ENCODE assay signal across 24 cellular contexts in genomic region chr12:55875704-55876103, GRCh38. TPM values are rescaled to one million over a fixed set of nuclear protein-coding genes. Genes with fewer than 3 reads are reported as not detected.
DNase-seq lines count a peak whose midpoint lies in the region; FAIRE-seq and TF ChIP-seq lines count a peak whose summit lies in the region.
"Had no signal": no experiment of that assay in that cellular context is flagged by ENCODE, and none has a peak within 500 bp of the region (broad histone marks: within the 10 kb centered on the region; RNA-seq: fewer than 3 reads in every experiment).

No MANE protein-coding gene starts in this region.

- no peak overlapping the region for H3K23ac ChIP-seq in H9 (ENCODE audit: insufficient read length, low read depth, low read length)
- H3K23ac ChIP-seq in H1 (ENCODE audit: insufficient read length): no peak overlapping the region
- H3K23ac ChIP-seq in neuronal stem cell (ENCODE audit: low read depth, low read length, poor library complexity): no peak overlapping the region

- H3K27me3 Mint-ChIP-seq in H9 (ENCODE audit: low read depth): no peaks in the 10 kb centered on the region; the same call in 1 of the 2 replicates

- TF ChIP-seq POLR2A in H1 (IDR thresholded peaks at IDR 0.05; ENCODE audit: control extremely low read depth in 1 of 2, low read depth in 2 of 2, low read length in 2 of 2) (no peak), thyroid gland (IDR thresholded peaks at IDR 0.05) (no peak), lower leg skin (IDR thresholded peaks at IDR 0.05) (no peak), transverse colon (IDR thresholded peaks at IDR 0.05) (no peak)

- H2BK12ac ChIP-seq in H9 (ENCODE audit: insufficient read length, low read depth, low read length): no peak overlapping the region
- no peak overlapping the region for H2BK12ac ChIP-seq in H1 (ENCODE audit: low read depth, low read length)
- H2BK12ac ChIP-seq in neuronal stem cell (ENCODE audit: low read length): no peak overlapping the region

- H2AK5ac ChIP-seq in H9 (ENCODE audit: insufficient read length, low read length) (no peak overlapping the region), H1 (ENCODE audit: low read depth, low read length) (no peak overlapping the region), neuronal stem cell (ENCODE audit: low read depth, low read length) (no peak overlapping the region)

- H4K20me1 ChIP-seq in H9 (ENCODE audit: control insufficient read depth, insufficient read depth, insufficient read length): no peaks in the 10 kb centered on the region
- no peaks in the 10 kb centered on the region for H4K20me1 ChIP-seq in H1 (replicated peaks in 1 of 2; ENCODE audit: control insufficient read depth in 1 of 2, insufficient read depth in 2 of 2, low read length in 2 of 2)

- H3K23me2 ChIP-seq in H9 (ENCODE audit: insufficient read length, low read depth, low read length, poor library complexity, severe bottlenecking) (no peaks in the 10 kb centered on the region), H1 (ENCODE audit: low read depth, low read length) (no peaks in the 10 kb centered on the region)

- H3K36me3 ChIP-seq in H1 (ENCODE audit: control insufficient read depth in 2 of 4, insufficient read depth in 4 of 4, low read length in 3 of 4) (no peaks in the 10 kb centered on the region), neuronal stem cell (replicated peaks in 1 of 2; ENCODE audit: control insufficient read depth in 2 of 2, insufficient read depth in 2 of 2, low read length in 2 of 2) (no peaks in the 10 kb centered on the region), thyroid gland (no peaks in the 10 kb centered on the region), transverse colon (no peaks in the 10 kb centered on the region)

- H2BK15ac ChIP-seq in H9 (ENCODE audit: low read depth, low read length): no peak overlapping the region
- H2BK15ac ChIP-seq in H1 (ENCODE audit: low read length): no peak overlapping the region
- H2BK15ac ChIP-seq in neuronal stem cell (ENCODE audit: low read length): no peak overlapping the region

- WGBS in H9 (ENCODE audit: extremely low coverage, insufficient read length, low lambda C conversion rate): no CpG with 5 or more reads among the region's 4 CpGs
- 71% methylated on average over 4 of the region's 4 CpGs; no CpG with 5 or more reads in 1 of the 2 experiments for WGBS in H1 (ENCODE audit: extremely low coverage in 1 of 2, insufficient coverage in 1 of 2, insufficient read length in 1 of 2, insufficient replicate concordance in 2 of 2, low coverage in 1 of 2, low lambda C conversion rate in 2 of 2, missing lambda C conversion rate in 1 of 2), 2 experiments
- no CpG with 5 or more reads among the region's 4 CpGs for WGBS in neuronal stem cell (ENCODE audit: extremely low coverage in 2 of 2, insufficient read length in 2 of 2, insufficient replicate concordance in 1 of 2), 2 donors
- 87 to 93% methylated on average over 4 of the region's 4 CpGs for WGBS in thyroid gland, 2 donors
- 66 to 74% methylated on average over 4 of the region's 4 CpGs for WGBS in lower leg skin, 2 donors
- 80 to 90% methylated on average over 4 of the region's 4 CpGs for WGBS in transverse colon (ENCODE audit: low coverage in 1 of 2), 2 donors

- no peak overlapping the region for H3T11ph ChIP-seq in H9 (ENCODE audit: low read length)

- CTCF ChIA-PET in H1 (lab: Charles Lee; ENCODE audit: partially characterized antibody): interaction anchor here (0.6 to 1.1 kb wide), 3 partner anchors 13 to 60 kb away, joined by 3 to 5 read pairs (median 3); no protein-coding TSS in a partner anchor

- no peak overlapping the region for H4K91ac ChIP-seq in H9 (ENCODE audit: insufficient read length, low read depth, low read length)
- H4K91ac ChIP-seq in H1 (replicated peaks; ENCODE audit: insufficient read length, low read length): no peak overlapping the region
- no peak overlapping the region for H4K91ac ChIP-seq in neuronal stem cell (ENCODE audit: low read depth, low read length, poor library complexity)

- H3K79me2 ChIP-seq in H9 (ENCODE audit: insufficient read depth, low read length) (no peaks in the 10 kb centered on the region), H1 (ENCODE audit: control insufficient read depth in 1 of 2, insufficient read depth in 2 of 2, low read length in 2 of 2) (no peaks in the 10 kb centered on the region)

- TF ChIP-seq RAD21 in H1 (IDR thresholded peaks at IDR 0.05 in 1 of 2, conservative IDR thresholded peaks at IDR 0.05 in 1 of 2; ENCODE audit: low read depth in 2 of 2, low read length in 2 of 2): no peak

- no peak overlapping the region for H3K4me3 Mint-ChIP-seq in H9

- H3K27ac Mint-ChIP-seq in H9: peak overlapping the region in 1 of 3 experiments; percentile 5; a peak in 3 of 7 replicates

- FAIRE-seq in H1 (lab: Jason Lieb, UNC): no peak
- FAIRE-seq: GM12892 had no signal

- H3K27ac ChIP-seq in H9 (ENCODE audit: insufficient read length, low read depth, low read length) (no peak overlapping the region), H1 (ENCODE audit: low read depth, low read length) (no peak overlapping the region), neuronal stem cell (replicated peaks; ENCODE audit: low read length) (no peak overlapping the region), thyroid gland (peak overlapping the region; percentile 44 to 83 (median 76)), transverse colon (no peak overlapping the region)
- H3K27ac ChIP-seq: KMS-11, PC-9 had no signal

- no peak overlapping the region for H2BK20ac ChIP-seq in H9 (ENCODE audit: low read depth, low read length, poor library complexity, severe bottlenecking)
- no peak overlapping the region for H2BK20ac ChIP-seq in H1 (ENCODE audit: low read length)

- H3K4me1 ChIP-seq in H9 (ENCODE audit: insufficient read depth, low read length) (peaks cover 2% of the 10 kb centered on the region; the same call in 1 of the 2 replicates), H1 (replicated peaks in 1 of 4; ENCODE audit: control insufficient read depth in 3 of 4, insufficient read depth in 4 of 4, low read length in 3 of 4) (peaks cover 0 to 4% (median 3%) of the 10 kb centered on the region in 4 experiments; a peak in 4 of 7 replicates), neuronal stem cell (ENCODE audit: control insufficient read depth in 2 of 2, insufficient read depth in 1 of 2, low read depth in 1 of 2, low read length in 2 of 2) (peaks cover 2 to 3% of the 10 kb centered on the region in 2 donors), thyroid gland (peaks cover 21 to 23% of the 10 kb centered on the region in 2 donors), transverse colon (no peaks in the 10 kb centered on the region)

- peaks cover 18 to 23% of the 10 kb centered on the region in 2 experiments for H3K4me1 Mint-ChIP-seq in H9

- H3K4me3 ChIP-seq in H1 (ENCODE audit: extremely low read depth in 1 of 4, insufficient read depth in 2 of 4, low read depth in 3 of 4, low read length in 4 of 4): no peak overlapping the region
- no peak overlapping the region for H3K4me3 ChIP-seq in neuronal stem cell (ENCODE audit: low read length in 2 of 2)
- no peak overlapping the region for H3K4me3 ChIP-seq in thyroid gland (replicated peaks in 1 of 3)
- no peak overlapping the region for H3K4me3 ChIP-seq in lower leg skin (ENCODE audit: low read depth, poor library complexity, severe bottlenecking)
- no peak overlapping the region for H3K4me3 ChIP-seq in transverse colon
- H3K4me3 ChIP-seq: PC-9 had no signal

- H3K9ac ChIP-seq in H9 (ENCODE audit: extremely low read depth, insufficient read length, low read length): no peak overlapping the region
- H3K9ac ChIP-seq in H1 (replicated peaks in 1 of 4; ENCODE audit: extremely low read depth in 1 of 4, low read depth in 3 of 4, low read length in 3 of 4): no peak overlapping the region
- H3K9ac ChIP-seq in neuronal stem cell (ENCODE audit: low read depth, low read length, poor library complexity): no peak overlapping the region
- H3K9ac ChIP-seq: KMS-11 had no signal

- H3K4ac ChIP-seq in H9 (ENCODE audit: low read depth, low read length): no peak overlapping the region
- H3K4ac ChIP-seq in H1 (replicated peaks; ENCODE audit: insufficient read length, low read depth, low read length): no peak overlapping the region
- no peak overlapping the region for H3K4ac ChIP-seq in neuronal stem cell (ENCODE audit: low read length)

- intact Hi-C loops in thyroid gland (cut with DNase I): no loop called here
- intact Hi-C loops in lower leg skin (cut with DNase I; ENCODE audit: low total_unique reads): no loop called here
- intact Hi-C loops in transverse colon (cut with DNase I; ENCODE audit: low total_unique reads): no loop called here

- no peak overlapping the region for H2BK5ac ChIP-seq in H9 (ENCODE audit: insufficient read length, low read length)
- H2BK5ac ChIP-seq in H1 (ENCODE audit: low read depth, low read length): no peak overlapping the region
- H2BK5ac ChIP-seq in neuronal stem cell (ENCODE audit: low read length): no peak overlapping the region

- H3K18ac ChIP-seq in H9 (ENCODE audit: insufficient read length, low read depth, low read length) (no peak overlapping the region), H1 (ENCODE audit: extremely low read depth, low read length) (no peak overlapping the region), neuronal stem cell (ENCODE audit: low read length) (no peak overlapping the region)

- POLR2A ChIA-PET in H1 (lab: Charles Lee; ENCODE audit: partially characterized antibody): no interaction called here

- H3K4me2 ChIP-seq in H9 (ENCODE audit: insufficient read depth, insufficient read length, low read length) (no peak overlapping the region), H1 (ENCODE audit: insufficient read depth in 1 of 2, low read depth in 2 of 2, low read length in 2 of 2) (no peak overlapping the region), neuronal stem cell (ENCODE audit: insufficient read depth, low read length, poor library complexity, severe bottlenecking) (no peak overlapping the region)
- H3K4me2 ChIP-seq: KMS-11, PC-9 had no signal

- H2BK120ac ChIP-seq in H9 (ENCODE audit: low read depth, low read length, poor library complexity, severe bottlenecking) (no peak overlapping the region), H1 (replicated peaks; ENCODE audit: low read depth, low read length) (no peak overlapping the region), neuronal stem cell (ENCODE audit: low read depth, low read length) (no peak overlapping the region)

- H3K36me3 Mint-ChIP-seq in H9 (ENCODE audit: insufficient read depth in 1 of 3, low read depth in 3 of 3): peaks cover 0 to 14% (median 9%) of the 10 kb centered on the region in 3 experiments; a peak in 5 of 7 replicates

- H2AFZ ChIP-seq in H9 (ENCODE audit: low read length) (peak overlapping the region; percentile 17), H1 (ENCODE audit: low read length) (peak overlapping the region; percentile 91; the same call in 1 of the 2 replicates), neuronal stem cell (ENCODE audit: low read length) (peak overlapping the region; percentile 56)
- H2AFZ ChIP-seq: PC-9 had no signal

- in situ Hi-C loops in transverse colon (cut with MboI; ENCODE audit: low pct_ligation_motif_present in 1 of 4, low pct_unique_long_range_greater_than_20kb in 1 of 4, low sequenced_read_pairs in 3 of 4): no loop called here

- DNase-seq in H9 (no peak), H1 (ENCODE audit: low read depth in 1 of 2, low spot score in 2 of 2) (no peak), neuronal stem cell (ENCODE audit: low spot score) (no peak), thyroid gland (no peak), LoVo (ENCODE audit: low spot score) (no peak), lower leg skin (ENCODE audit: low spot score in 2 of 2) (no peak), transverse colon (no peak)
- DNase-seq: Calu3, DMS79 treated with DMSO at 0.1 percent for 48 hours, H7, IMR-90, NCI-H1048, NCI-H1417, NCI-H1694, NCI-H2029 treated with DMSO at 0.1 percent for 48 hours, NCI-H446 treated with DMSO at 0.1 percent for 48 hours, NCI-H526, NCI-H82, PC-9, RPMI8226, SHP77 had no signal

- H3K27me3 ChIP-seq in H9 (ENCODE audit: insufficient read depth, low read length) (no peaks in the 10 kb centered on the region), H1 (replicated peaks in 1 of 4; ENCODE audit: control insufficient read depth in 3 of 4, extremely low read depth in 1 of 4, insufficient read depth in 3 of 4, low read length in 3 of 4) (no peaks in the 10 kb centered on the region), neuronal stem cell (ENCODE audit: control insufficient read depth in 3 of 3, insufficient read depth in 3 of 3, low read depth in 1 of 3, low read length in 3 of 3) (no peaks in the 10 kb centered on the region), thyroid gland (no peaks in the 10 kb centered on the region), transverse colon (no peaks in the 10 kb centered on the region)

- H4K5ac ChIP-seq in H9 (ENCODE audit: insufficient read length, low read depth, low read length) (no peak overlapping the region), H1 (ENCODE audit: insufficient read length, low read depth, low read length) (no peak overlapping the region)

- no peaks in the 10 kb centered on the region for H3K79me1 ChIP-seq in H9 (ENCODE audit: insufficient read depth, low read depth, low read length, poor library complexity, severe bottlenecking)
- H3K79me1 ChIP-seq in H1 (ENCODE audit: low read depth, low read length): no peaks in the 10 kb centered on the region
- H3K79me1 ChIP-seq in neuronal stem cell (ENCODE audit: low read depth, low read length): no peaks in the 10 kb centered on the region

- H3K9me3 ChIP-seq in H9 (ENCODE audit: control insufficient read depth, low read depth, low read length) (no peaks in the 10 kb centered on the region), H1 (ENCODE audit: insufficient read depth in 2 of 2, low read depth in 1 of 2, low read length in 1 of 2) (no peaks in the 10 kb centered on the region; a peak in 1 of 4 replicates), neuronal stem cell (replicated peaks in 1 of 2; ENCODE audit: control insufficient read depth in 2 of 2, insufficient read depth in 1 of 2, low read depth in 1 of 2, low read length in 2 of 2) (peaks cover 0 to 5% of the 10 kb centered on the region in 2 donors), thyroid gland (no peaks in the 10 kb centered on the region), transverse colon (peaks cover 3 to 6% of the 10 kb centered on the region in 2 donors)

- no peak overlapping the region for H3K56ac ChIP-seq in H9 (ENCODE audit: insufficient read length, low read depth, low read length)
- no peak overlapping the region for H3K56ac ChIP-seq in H1 (replicated peaks; ENCODE audit: insufficient read length, low read depth, low read length)

- H4K8ac ChIP-seq in H9 (replicated peaks; ENCODE audit: insufficient read length, low read depth, low read length) (no peak overlapping the region), H1 (ENCODE audit: extremely low read depth, insufficient read depth, low read length) (no peak overlapping the region), neuronal stem cell (ENCODE audit: low read depth, low read length) (no peak overlapping the region)

- TF ChIP-seq EP300 in H1 (IDR thresholded peaks at IDR 0.05; ENCODE audit: borderline replicate concordance in 1 of 2, low read depth in 2 of 2, low read length in 2 of 2): no peak
- TF ChIP-seq EP300 in transverse colon (IDR thresholded peaks at IDR 0.05; ENCODE audit: low read depth): no peak

- no peak overlapping the region for H3K14ac ChIP-seq in H9 (ENCODE audit: insufficient read depth, low read length)
- no peak overlapping the region for H3K14ac ChIP-seq in H1 (ENCODE audit: insufficient read length)
- no peak overlapping the region for H3K14ac ChIP-seq in neuronal stem cell (ENCODE audit: low read length)

- peaks cover 14% of the 10 kb centered on the region in 2 experiments for H3K9me3 Mint-ChIP-seq in H9

- no peak for TF ChIP-seq CTCF in H9 (conservative IDR thresholded peaks at IDR 0.05)
- no peak for TF ChIP-seq CTCF in H1 (IDR thresholded peaks at IDR 0.05; ENCODE audit: control extremely low read depth in 1 of 3, insufficient read depth in 1 of 3, low read depth in 1 of 3, low read length in 3 of 3)
- no peak for TF ChIP-seq CTCF in thyroid gland (IDR thresholded peaks at IDR 0.05)
- no peak for TF ChIP-seq CTCF in lower leg skin (IDR thresholded peaks at IDR 0.05)
- TF ChIP-seq CTCF in transverse colon (IDR thresholded peaks at IDR 0.05): no peak

RNA-seq across cellular contexts. Expression of gene MMP19, which starts 33.0 kb away (rescaled TPM):
- total RNA-seq in H9 (2021): 1.7 and 2.4 TPM in 2 replicates
- 2.6 and 2.7 TPM in 2 replicates for total RNA-seq in H1 (2021; fragmentation: NEBNext Ultra II Directional; extraction: Animal tissue kit (Norgen Biotek cat#: 25700))
- polyA plus RNA-seq in H1 (2011; rRNA removed): 2.8 and 3.3 TPM in 2 replicates
- polyA plus RNA-seq in H1 (2011; cell fraction: cytosol; rRNA removed): 3.1 TPM
- 7.1 TPM for polyA plus RNA-seq in H1 (2011; cell fraction: nucleus; rRNA removed)
- 2.7 to 3.2 TPM (median 2.9 TPM) in 4 replicates for polyA plus RNA-seq in H1 (2012, experiment 1 of 2)
- polyA plus RNA-seq in H1 (2012, experiment 2 of 2): 2.0 TPM
- polyA plus RNA-seq in H1 (2013, experiment 1 of 2): 2.3 TPM
- polyA plus RNA-seq in H1 (2013, experiment 2 of 2): 2.1 TPM
- 1.5 and 1.6 TPM in 2 replicates for polyA minus RNA-seq in H1 (2011; rRNA and poly(A)+ RNA removed)
- polyA minus RNA-seq in H1 (2011; cell fraction: cytosol; rRNA and poly(A)+ RNA removed): 2.5 TPM
- polyA minus RNA-seq in H1 (2011; cell fraction: nucleus; rRNA and poly(A)+ RNA removed): 3.5 TPM
- polyA plus RNA-seq in neuronal stem cell (2013, experiment 1 of 2): 0.24 TPM
- 0.21 TPM for polyA plus RNA-seq in neuronal stem cell (2013, experiment 2 of 2)
- total RNA-seq in thyroid gland: 1 to 10 TPM; 2.3 to 4.2 (median 3.4) TPM
- 1 to 10 TPM; 3.4 to 9.0 (median 5.1) TPM for total RNA-seq in lower leg skin
- total RNA-seq in transverse colon: 10 to 100 TPM in 2 of 4 donors, 1 to 10 TPM in 2; 5.2 to 29.2 (median 14.8) TPM
- total RNA-seq: Calu3, SK-MEL-5 had no signal

RNA-seq across cellular contexts. Expression of gene DNAJC14, which starts 46.3 kb away (rescaled TPM):
- 33.7 and 37.1 TPM in 2 replicates for total RNA-seq in H9 (2021)
- 32.3 and 34.3 TPM in 2 replicates for total RNA-seq in H1 (2021; fragmentation: NEBNext Ultra II Directional; extraction: Animal tissue kit (Norgen Biotek cat#: 25700))
- polyA plus RNA-seq in H1 (2011; rRNA removed): 14.7 and 18.5 TPM in 2 replicates
- polyA plus RNA-seq in H1 (2011; cell fraction: cytosol; rRNA removed): 13.0 TPM
- 11.6 TPM for polyA plus RNA-seq in H1 (2011; cell fraction: nucleus; rRNA removed)
- polyA plus RNA-seq in H1 (2012, experiment 1 of 2): 25.1 to 28.7 TPM (median 26.4 TPM) in 4 replicates
- polyA plus RNA-seq in H1 (2012, experiment 2 of 2): 14.0 TPM
- 18.1 TPM for polyA plus RNA-seq in H1 (2013, experiment 1 of 2)
- polyA plus RNA-seq in H1 (2013, experiment 2 of 2): 22.4 TPM
- polyA minus RNA-seq in H1 (2011; rRNA and poly(A)+ RNA removed): 9.6 and 13.2 TPM in 2 replicates
- polyA minus RNA-seq in H1 (2011; cell fraction: cytosol; rRNA and poly(A)+ RNA removed): 7.6 TPM
- 9.3 TPM for polyA minus RNA-seq in H1 (2011; cell fraction: nucleus; rRNA and poly(A)+ RNA removed)
- 16.5 TPM for polyA plus RNA-seq in neuronal stem cell (2013, experiment 1 of 2)
- polyA plus RNA-seq in neuronal stem cell (2013, experiment 2 of 2): 16.1 TPM
- 10 to 100 TPM; 39.6 to 49.0 (median 45.1) TPM for total RNA-seq in thyroid gland
- total RNA-seq in lower leg skin: 10 to 100 TPM; 25.8 to 39.3 (median 36.1) TPM
- 10 to 100 TPM; 10.3 to 35.4 (median 24.1) TPM for total RNA-seq in transverse colon

RNA-seq across cellular contexts. Expression of gene PYM1, which starts 52.0 kb away (rescaled TPM):
- total RNA-seq in H9 (2021) (58.1 and 58.9 TPM in 2 replicates), thyroid gland (10 to 100 TPM; 28.6 to 48.2 (median 43.7) TPM), lower leg skin (10 to 100 TPM; 46.8 to 63.7 (median 49.1) TPM), transverse colon (10 to 100 TPM; 35.2 to 56.4 (median 47.8) TPM)
- total RNA-seq in H1 (2021; fragmentation: NEBNext Ultra II Directional; extraction: Animal tissue kit (Norgen Biotek cat#: 25700)): 58.5 and 58.9 TPM in 2 replicates
- 37.3 and 38.7 TPM in 2 replicates for polyA plus RNA-seq in H1 (2011; rRNA removed)
- polyA plus RNA-seq in H1 (2011; cell fraction: cytosol; rRNA removed): 63.4 TPM
- polyA plus RNA-seq in H1 (2011; cell fraction: nucleus; rRNA removed): 35.1 TPM
- 51.5 to 60.0 TPM (median 58.2 TPM) in 4 replicates for polyA plus RNA-seq in H1 (2012, experiment 1 of 2)
- polyA plus RNA-seq in H1 (2012, experiment 2 of 2): 66.9 TPM
- 47.7 TPM for polyA plus RNA-seq in H1 (2013, experiment 1 of 2)
- polyA plus RNA-seq in H1 (2013, experiment 2 of 2): 46.9 TPM
- polyA minus RNA-seq in H1 (2011; rRNA and poly(A)+ RNA removed): 19.9 and 24.5 TPM in 2 replicates
- polyA minus RNA-seq in H1 (2011; cell fraction: cytosol; rRNA and poly(A)+ RNA removed): 25.0 TPM
- 22.3 TPM for polyA minus RNA-seq in H1 (2011; cell fraction: nucleus; rRNA and poly(A)+ RNA removed)
- polyA plus RNA-seq in neuronal stem cell (2013, experiment 1 of 2): 50.0 TPM
- polyA plus RNA-seq in neuronal stem cell (2013, experiment 2 of 2): 49.6 TPM

RNA-seq across cellular contexts. Expression of gene DGKA, which starts 55.3 kb away (rescaled TPM):
- total RNA-seq in H9 (2021) (24.1 and 25.9 TPM in 2 replicates), thyroid gland (10 to 100 TPM; 20.6 to 55.9 (median 28.7) TPM), lower leg skin (100 to 1,000 TPM; 139 to 354 (median 176) TPM), transverse colon (100 to 1,000 TPM; 101 to 268 (median 138) TPM)
- total RNA-seq in H1 (2021; fragmentation: NEBNext Ultra II Directional; extraction: Animal tissue kit (Norgen Biotek cat#: 25700)): 18.0 and 21.3 TPM in 2 replicates
- polyA plus RNA-seq in H1 (2011; rRNA removed): 15.9 and 24.4 TPM in 2 replicates
- polyA plus RNA-seq in H1 (2011; cell fraction: cytosol; rRNA removed): 16.9 TPM
- polyA plus RNA-seq in H1 (2011; cell fraction: nucleus; rRNA removed): 86.0 TPM
- polyA plus RNA-seq in H1 (2012, experiment 1 of 2): 23.4 to 38.0 TPM (median 26.0 TPM) in 4 replicates
- polyA plus RNA-seq in H1 (2012, experiment 2 of 2): 7.8 TPM
- polyA plus RNA-seq in H1 (2013, experiment 1 of 2): 20.5 TPM
- 23.7 TPM for polyA plus RNA-seq in H1 (2013, experiment 2 of 2)
- polyA minus RNA-seq in H1 (2011; rRNA and poly(A)+ RNA removed): 15.0 and 23.9 TPM in 2 replicates
- polyA minus RNA-seq in H1 (2011; cell fraction: cytosol; rRNA and poly(A)+ RNA removed): 14.2 TPM
- polyA minus RNA-seq in H1 (2011; cell fraction: nucleus; rRNA and poly(A)+ RNA removed): 26.5 TPM
- polyA plus RNA-seq in neuronal stem cell (2013, experiment 1 of 2): 11.5 TPM
- polyA plus RNA-seq in neuronal stem cell (2013, experiment 2 of 2): 10.1 TPM

RNA-seq across cellular contexts. Expression of gene ORMDL2, which starts 57.9 kb away (rescaled TPM):
- total RNA-seq in H9 (2021) (51.3 and 53.1 TPM in 2 replicates), thyroid gland (10 to 100 TPM; 17.7 to 39.2 (median 23.4) TPM), lower leg skin (10 to 100 TPM; 10.7 to 21.5 (median 17.8) TPM), transverse colon (10 to 100 TPM in 2 of 4 donors, 1 to 10 TPM in 2; 3.7 to 40.3 (median 21.7) TPM)
- 34.1 and 39.0 TPM in 2 replicates for total RNA-seq in H1 (2021; fragmentation: NEBNext Ultra II Directional; extraction: Animal tissue kit (Norgen Biotek cat#: 25700))
- polyA plus RNA-seq in H1 (2011; rRNA removed): 50.4 and 65.6 TPM in 2 replicates
- polyA plus RNA-seq in H1 (2011; cell fraction: cytosol; rRNA removed): 26.9 TPM
- 33.3 TPM for polyA plus RNA-seq in H1 (2011; cell fraction: nucleus; rRNA removed)
- 53.7 to 58.3 TPM (median 56.2 TPM) in 4 replicates for polyA plus RNA-seq in H1 (2012, experiment 1 of 2)
- 31.6 TPM for polyA plus RNA-seq in H1 (2012, experiment 2 of 2)
- 77.7 TPM for polyA plus RNA-seq in H1 (2013, experiment 1 of 2)
- polyA plus RNA-seq in H1 (2013, experiment 2 of 2): 93.6 TPM
- 60.5 and 75.9 TPM in 2 replicates for polyA minus RNA-seq in H1 (2011; rRNA and poly(A)+ RNA removed)
- polyA minus RNA-seq in H1 (2011; cell fraction: cytosol; rRNA and poly(A)+ RNA removed): 23.1 TPM
- polyA minus RNA-seq in H1 (2011; cell fraction: nucleus; rRNA and poly(A)+ RNA removed): 42.2 TPM
- polyA plus RNA-seq in neuronal stem cell (2013, experiment 1 of 2): 36.2 TPM
- polyA plus RNA-seq in neuronal stem cell (2013, experiment 2 of 2): 35.5 TPM

Comparison
In these comparisons a context has a peak if more than half of its experiments do, and no peak if none do; other contexts are left out.
1. H2AFZ ChIP-seq: peak in every context shown above with its lines; median percentile 91 in H1; 56 in neuronal stem cell; 17 in H9.
2. H3K27ac ChIP-seq: peak in thyroid gland (3 of 3); none in H9 (single experiment), H1 (single experiment), neuronal stem cell (single experiment) and transverse colon (0 of 4).